In genomic region chr18:34493566-34494358, GRCh38 we compare ENCODE assay signal across 8 cellular contexts.
DNase-seq lines count a peak whose midpoint lies in the region; ATAC-seq and TF ChIP-seq lines count a peak whose summit lies in the region.

No MANE protein-coding gene starts in this region.

- H3K27ac ChIP-seq in dorsolateral prefrontal cortex (peak overlapping the region in 53 of 59 donors; percentile 47 to 91 (median 74)), tibial artery (peak overlapping the region; percentile 74 to 77)

- peak; percentile 69 for ATAC-seq in HG02588 (IDR thresholded peaks at IDR 0.05; ENCODE audit: unreplicated experiment)

- no peaks in the 10 kb centered on the region for H3K9me3 ChIP-seq in tibial artery

- peak; percentile 10 for DNase-seq in activated CD4-positive, alpha-beta T cell treated with anti-CD3 and anti-CD28 coated beads for 48 hours
- no peak for DNase-seq in activated CD4-positive, alpha-beta T cell treated with anti-CD3 and anti-CD28 coated beads, Interleukin-2, amount 50 U/mL, for 4 hours
- DNase-seq in NCI-H2227 (lab: John Stamatoyannopoulos, UW; ENCODE audit: unreplicated experiment), result peak; percentile 79
- DNase-seq in dorsolateral prefrontal cortex, result peak in 9 of 10 donors; percentile 11 to 58 (median 43)
- no peak for DNase-seq in lower leg skin (ENCODE audit: low spot score in 2 of 2)
- DNase-seq in tibial artery, result peak in 1 of 2 donors; percentile 61
- no peak for DNase-seq in COLO829 (ENCODE audit: low spot score)

- intact Hi-C loops in dorsolateral prefrontal cortex (cut with DNase I) (loop anchor here (5.0 to 10.0 kb wide), 3 partner anchors 271 to 291 kb away; partner anchors contain the start of gene NOL4 (in 1 of the 2)), lower leg skin (cut with DNase I; ENCODE audit: low total_unique reads) (no loop called here), tibial artery (cut with DNase I; ENCODE audit: low total_unique reads) (loop anchor here (10.0 kb wide), 2 partner anchors 101 to 291 kb away; no protein-coding TSS in a partner anchor)

- 1 to 4% methylated on average over 53 to 57 of the region's 101 CpGs for WGBS in lower leg skin, 2 donors

- H3K4me1 ChIP-seq in tibial artery, result peaks cover 0 to 18% (median 3%) of the 10 kb centered on the region in 4 donors

- H3K27me3 ChIP-seq in dorsolateral prefrontal cortex (no peaks in the 10 kb centered on the region), tibial artery (no peaks in the 10 kb centered on the region)

- peak overlapping the region; percentile 38 to 83 (median 70) for H3K4me3 ChIP-seq in dorsolateral prefrontal cortex
- peak overlapping the region; percentile 34 for H3K4me3 ChIP-seq in lower leg skin (ENCODE audit: low read depth, poor library complexity, severe bottlenecking)
- H3K4me3 ChIP-seq in tibial artery, result peak overlapping the region; percentile 68 to 78

- TF ChIP-seq POLR2A in lower leg skin (IDR thresholded peaks at IDR 0.05), result no peak

- H3K36me3 ChIP-seq in tibial artery, result no peaks in the 10 kb centered on the region

- TF ChIP-seq CTCF in dorsolateral prefrontal cortex (IDR thresholded peaks at IDR 0.05 in 54 of 56, conservative IDR thresholded peaks at IDR 0.05 in 2 of 56; ENCODE audit: low read depth in 1 of 56, partially characterized antibody in 56 of 56), result peak in 2 of 56 donors; percentile 7 to 9
- TF ChIP-seq CTCF in lower leg skin (IDR thresholded peaks at IDR 0.05), result no peak
- no peak for TF ChIP-seq CTCF in tibial artery (IDR thresholded peaks at IDR 0.05)

Comparison
In these comparisons a context has a peak if more than half of its experiments do, and no peak if none do; other contexts are left out.
1. DNase-seq: peak in activated CD4-positive, alpha-beta T cell treated with anti-CD3 and anti-CD28 coated beads for 48 hours (single experiment), NCI-H2227 (single experiment) and dorsolateral prefrontal cortex (9 of 10); none in activated CD4-positive, alpha-beta T cell treated with anti-CD3 and anti-CD28 coated beads, Interleukin-2, amount 50 U/mL, for 4 hours (0 of 2), lower leg skin (0 of 2) and COLO829 (single experiment).
2. Peak in every context shown above with its lines, with median percentiles within 50 percentile points of each other: H3K4me3 ChIP-seq.